Comparison of ENCODE assay signal across 1 cellular context in genomic region chr22:36065775-36066544, GRCh38.
A peak's percentile ranks its signal among the peaks of the same experiment; 100 is the strongest.
TF ChIP-seq lines count a peak whose summit lies in the region.

No MANE protein-coding gene starts in this region.

TF ChIP-seq in HepG2, 621 proteins besides CTCF, POLR2A, EP300 and RAD21 (continued from another document and continues in another):
- TF ChIP-seq YEATS4 (CRISPR knock-in tag; IDR thresholded peaks at IDR 0.05; ENCODE audit: borderline replicate concordance) (peak; percentile 66), TFE3 (CRISPR knock-in tag; IDR thresholded peaks at IDR 0.05) (peak; percentile 57; the same call in 1 of the 2 replicates), FOXK1 (CRISPR knock-in tag; IDR thresholded peaks at IDR 0.05; ENCODE audit: borderline replicate concordance, low read depth) (no peak), SNAPC2 (CRISPR knock-in tag; IDR thresholded peaks at IDR 0.05) (no peak), ZNF773 (CRISPR knock-in tag; IDR thresholded peaks at IDR 0.05; ENCODE audit: borderline replicate concordance) (no peak), NKX3-1 (CRISPR knock-in tag; IDR thresholded peaks at IDR 0.05) (no peak), ZNF138 (CRISPR knock-in tag; IDR thresholded peaks at IDR 0.05; ENCODE audit: low read depth) (no peak), NFE2L1 (CRISPR knock-in tag; IDR thresholded peaks at IDR 0.05; ENCODE audit: borderline replicate concordance) (no peak), DNMT1 (CRISPR knock-in tag; IDR thresholded peaks at IDR 0.05) (no peak), ZFP36L2 (CRISPR knock-in tag; IDR thresholded peaks at IDR 0.05) (peak; percentile 6; the same call in 1 of the 2 replicates), ZNF878 (CRISPR knock-in tag; IDR thresholded peaks at IDR 0.05) (0 out of 2 replicates have a peak, but pooled peaks have one; percentile 40), ZZZ3 (CRISPR knock-in tag; IDR thresholded peaks at IDR 0.05; ENCODE audit: borderline replicate concordance) (no peak), TARDBP (CRISPR knock-in tag; IDR thresholded peaks at IDR 0.05) (peak; percentile 58; the same call in 1 of the 2 replicates), RFX1 (IDR thresholded peaks at IDR 0.05) (no peak), BCLAF1 (IDR thresholded peaks at IDR 0.05) (no peak), HOXA9 (CRISPR knock-in tag; IDR thresholded peaks at IDR 0.05; ENCODE audit: borderline replicate concordance) (no peak), PHF20 (CRISPR knock-in tag; IDR thresholded peaks at IDR 0.05) (peak; percentile 52), EHMT2 (IDR thresholded peaks at IDR 0.05; ENCODE audit: borderline replicate concordance, low read depth, low read length) (no peak), ZNF256 (CRISPR knock-in tag; conservative IDR thresholded peaks at IDR 0.05) (no peak), ZNF570 (CRISPR knock-in tag; IDR thresholded peaks at IDR 0.05; ENCODE audit: borderline replicate concordance) (no peak), ZNF562 (CRISPR knock-in tag; IDR thresholded peaks at IDR 0.05; ENCODE audit: borderline replicate concordance) (no peak), TFDP1 (CRISPR knock-in tag; IDR thresholded peaks at IDR 0.05; ENCODE audit: borderline replicate concordance) (peak; percentile 60; the same call in 1 of the 2 replicates), MYNN (CRISPR knock-in tag; IDR thresholded peaks at IDR 0.05; ENCODE audit: low read depth) (peak; percentile 28; the same call in 1 of the 2 replicates), PITX1 (CRISPR knock-in tag; IDR thresholded peaks at IDR 0.05) (no peak), ZNF839 (CRISPR knock-in tag; IDR thresholded peaks at IDR 0.05; ENCODE audit: borderline replicate concordance) (0 out of 2 replicates have a peak, but pooled peaks have one; percentile 33), CCAR2 (optimal IDR thresholded peaks at IDR 0.05; ENCODE audit: low read depth, low read length) (no peak), UBTF (CRISPR knock-in tag; IDR thresholded peaks at IDR 0.05) (peak; percentile 62), ARID4A (CRISPR knock-in tag; IDR thresholded peaks at IDR 0.05; ENCODE audit: borderline replicate concordance) (peak; percentile 25; the same call in 1 of the 2 replicates), CREBL2 (CRISPR knock-in tag; IDR thresholded peaks at IDR 0.05; ENCODE audit: borderline replicate concordance) (0 out of 2 replicates have a peak, but pooled peaks have one; percentile 17), MATR3 (CRISPR knock-in tag; IDR thresholded peaks at IDR 0.05) (no peak), HNRNPL (IDR thresholded peaks at IDR 0.05; ENCODE audit: low read depth, low read length) (no peak), PRDM10 (CRISPR knock-in tag; IDR thresholded peaks at IDR 0.05; ENCODE audit: low read depth) (no peak), HDAC6 (IDR thresholded peaks at IDR 0.05; ENCODE audit: low read depth, low read length) (no peak), GMEB2 (CRISPR knock-in tag; IDR thresholded peaks at IDR 0.05; ENCODE audit: low read depth) (no peak), TCF7L2 (IDR thresholded peaks at IDR 0.05; ENCODE audit: low read depth, low read length) (no peak), ZNF263 (CRISPR knock-in tag; IDR thresholded peaks at IDR 0.05) (no peak; the same call in 1 of the 2 replicates), ZNF121 (CRISPR knock-in tag; IDR thresholded peaks at IDR 0.05) (peak; percentile 47), ZNF224 (CRISPR knock-in tag; IDR thresholded peaks at IDR 0.05) (no peak), TFDP2 (CRISPR knock-in tag; IDR thresholded peaks at IDR 0.05) (peak; percentile 37)
